In genomic region chr1:16112558-16113555, GRCh38 we compare ENCODE assay signal across 16 cellular contexts. TPM values are rescaled to one million over a fixed set of nuclear protein-coding genes. Genes with fewer than 3 reads are reported as not detected.
A peak's percentile ranks its signal among the peaks of the same experiment; 100 is the strongest.
DNase-seq lines count a peak whose midpoint lies in the region; ATAC-seq, FAIRE-seq and TF ChIP-seq lines count a peak whose summit lies in the region.
"Had no signal": no experiment of that assay in that cellular context is flagged by ENCODE, and none has a peak within 500 bp of the region (broad histone marks: within the 10 kb centered on the region; RNA-seq: fewer than 3 reads in every experiment).

No MANE protein-coding gene starts in this region.

- no peak overlapping the region for H3K4me3 Mint-ChIP-seq in CD4-positive, alpha-beta memory T cell
- H3K4me3 Mint-ChIP-seq: CD4-positive, CD25-positive, alpha-beta regulatory T cell had no signal

- peaks cover 12 to 13% of the 10 kb centered on the region in 2 donors for H3K27me3 Mint-ChIP-seq in CD4-positive, alpha-beta memory T cell

- H3K27ac ChIP-seq in smooth muscle cell (ENCODE audit: low read depth) (peak overlapping the region; percentile 84), gastrocnemius medialis (no peak overlapping the region)
- H3K27ac ChIP-seq in CD4-positive, alpha-beta memory T cell (ENCODE audit: low read depth, low read length), result no peak overlapping the region

- no peaks in the 10 kb centered on the region for H3K79me2 ChIP-seq in smooth muscle cell (ENCODE audit: low read depth)

- peak overlapping the region; percentile 27 for H3K9ac ChIP-seq in adipocyte (ENCODE audit: low read length)
- H3K9ac ChIP-seq in smooth muscle cell (ENCODE audit: low read depth), result no peak overlapping the region

- H3K4me1 ChIP-seq in adipocyte (ENCODE audit: control insufficient read depth, insufficient read depth, low read length) (peaks cover 18% of the 10 kb centered on the region), smooth muscle cell (ENCODE audit: low read depth) (peaks cover 39% of the 10 kb centered on the region), gastrocnemius medialis (no peaks in the 10 kb centered on the region)
- no peaks in the 10 kb centered on the region for H3K4me1 ChIP-seq in CD4-positive, alpha-beta memory T cell (ENCODE audit: insufficient read depth, low read length)

- TF ChIP-seq CTCF in smooth muscle cell (IDR thresholded peaks at IDR 0.05; ENCODE audit: borderline replicate concordance, insufficient read depth, poor library complexity, severe bottlenecking) (no peak), gastrocnemius medialis (IDR thresholded peaks at IDR 0.05 in 4 of 5, conservative IDR thresholded peaks at IDR 0.05 in 1 of 5) (no peak)

- CTCF ChIA-PET in CD4-positive, alpha-beta memory T cell (lab: Charles Lee; ENCODE audit: partially characterized antibody), result interaction anchor here (1.5 kb wide), 1 partner anchor 41 kb away, joined by 6 read pairs; no protein-coding TSS in a partner anchor

- in situ Hi-C loops in gastrocnemius medialis (cut with MboI; ENCODE audit: low sequenced_read_pairs in 4 of 4), result no loop called here

- H3K9me3 ChIP-seq in adipocyte (ENCODE audit: control insufficient read depth, low read length), result peaks cover 11% of the 10 kb centered on the region
- H3K9me3 ChIP-seq in smooth muscle cell (replicated peaks; ENCODE audit: low read depth), result no peaks in the 10 kb centered on the region
- no peaks in the 10 kb centered on the region for H3K9me3 ChIP-seq in gastrocnemius medialis
- H3K9me3 ChIP-seq in CD4-positive, alpha-beta memory T cell (ENCODE audit: control insufficient read depth in 1 of 2, low read length in 2 of 2), result no peaks in the 10 kb centered on the region

- H2AFZ ChIP-seq in smooth muscle cell (ENCODE audit: low read depth), result no peak overlapping the region

- H3K4me1 Mint-ChIP-seq in CD4-positive, alpha-beta memory T cell, result peaks cover 0 to 2% (median 0%) of the 10 kb centered on the region in 4 donors
- H3K4me1 Mint-ChIP-seq: CD4-positive, CD25-positive, alpha-beta regulatory T cell had no signal

- no peaks in the 10 kb centered on the region for H3F3A ChIP-seq in smooth muscle cell (ENCODE audit: low read depth)

- DNase-seq in H7 (peak; percentile 88), adipocyte (ENCODE audit: low read depth) (peak; percentile 39), left lobe of liver (ENCODE audit: low spot score) (no peak), smooth muscle cell (lab: John Stamatoyannopoulos, UW; ENCODE audit: unreplicated experiment) (no peak), medulla oblongata (ENCODE audit: extremely low spot score) (no peak), gastrocnemius medialis (no peak), H54 (ENCODE audit: insufficient read length, low spot score) (no peak)
- DNase-seq in CD4-positive, alpha-beta memory T cell, result no peak
- DNase-seq: activated CD8-positive, alpha-beta memory T cell treated with anti-CD3 and anti-CD28 coated beads for 24 hours; activated naive CD4-positive, alpha-beta T cell; CD4-positive, CD25-positive, alpha-beta regulatory T cell; GF-D8; hippocampal formation; NCI-H1436; NCI-H526 treated with DMSO at 0.1 percent for 48 hours had no signal

- no peak for FAIRE-seq in H54 (lab: Jason Lieb, UNC)
- FAIRE-seq: endothelial cell of umbilical vein had no signal

- H3K9me3 Mint-ChIP-seq in CD4-positive, alpha-beta memory T cell, result peaks cover 0 to 20% (median 11%) of the 10 kb centered on the region in 8 donors

- H3K36me3 ChIP-seq in H7 (replicated peaks; ENCODE audit: control insufficient read depth, insufficient read depth, low read length) (no peaks in the 10 kb centered on the region), adipocyte (ENCODE audit: control insufficient read depth, insufficient read depth, low read length, severe bottlenecking) (no peaks in the 10 kb centered on the region), smooth muscle cell (ENCODE audit: low read depth) (no peaks in the 10 kb centered on the region), gastrocnemius medialis (no peaks in the 10 kb centered on the region)
- H3K36me3 ChIP-seq in CD4-positive, alpha-beta memory T cell (ENCODE audit: insufficient read depth, low read length), result no peaks in the 10 kb centered on the region

- H3K27me3 ChIP-seq in H7 (ENCODE audit: control insufficient read depth, insufficient read depth, low read length) (no peaks in the 10 kb centered on the region; the same call in 1 of the 2 replicates), adipocyte (replicated peaks; ENCODE audit: control insufficient read depth, insufficient read depth, low read length) (no peaks in the 10 kb centered on the region), smooth muscle cell (ENCODE audit: low read depth) (no peaks in the 10 kb centered on the region), gastrocnemius medialis (no peaks in the 10 kb centered on the region)
- H3K27me3 ChIP-seq in CD4-positive, alpha-beta memory T cell (ENCODE audit: insufficient read depth, low read length), result no peaks in the 10 kb centered on the region

- POLR2A ChIA-PET in CD4-positive, alpha-beta memory T cell (lab: Charles Lee; ENCODE audit: partially characterized antibody), result no interaction called here

- H3K4me3 ChIP-seq in H7 (ENCODE audit: insufficient read depth, low read depth, low read length) (no peak overlapping the region), adipocyte (ENCODE audit: low read length) (no peak overlapping the region), smooth muscle cell (no peak overlapping the region), gastrocnemius medialis (no peak overlapping the region)
- H3K4me3 ChIP-seq in CD4-positive, alpha-beta memory T cell (ENCODE audit: low read length in 2 of 2), result no peak overlapping the region

- TF ChIP-seq POLR2A in gastrocnemius medialis (IDR thresholded peaks at IDR 0.05), result no peak
- TF ChIP-seq POLR2A in H54 (IDR thresholded peaks at IDR 0.05; ENCODE audit: low read depth, low read length), result no peak

- peak overlapping the region; percentile 17 for H3K4me2 ChIP-seq in smooth muscle cell

- intact Hi-C loops in gastrocnemius medialis (cut with DNase I; ENCODE audit: low total_unique reads), result no loop called here
- intact Hi-C loops in CD4-positive, alpha-beta memory T cell (cut with micrococcal nuclease), result no loop called here

- 45% methylated on average over 14 of the region's 14 CpGs for WGBS in smooth muscle cell (ENCODE audit: low lambda C conversion rate)

- H3K36me3 Mint-ChIP-seq in CD4-positive, alpha-beta memory T cell, result peaks cover 0 to 3% of the 10 kb centered on the region in 2 donors

- no peaks in the 10 kb centered on the region for H4K20me1 ChIP-seq in smooth muscle cell (ENCODE audit: low read depth)

- no peak overlapping the region for H3K27ac Mint-ChIP-seq in CD4-positive, alpha-beta memory T cell
- H3K27ac Mint-ChIP-seq: CD4-positive, CD25-positive, alpha-beta regulatory T cell had no signal

- ATAC-seq in left lobe of liver (peak; percentile 38), gastrocnemius medialis (no peak)

RNA-seq across cellular contexts. Expression of gene FAM131C, which starts 39.4 kb away (rescaled TPM):
- total RNA-seq in H7 (2014; rRNA removed; shearing (Covaris generic)), result 0.26 and 0.45 TPM in 2 replicates
- not detected for total RNA-seq in left lobe of liver
- total RNA-seq in smooth muscle cell, result 0.76 and 1.5 TPM in 2 replicates
- polyA plus RNA-seq in smooth muscle cell, result 1.4 and 2.4 TPM in 2 replicates
- not detected for total RNA-seq in gastrocnemius medialis
- not detected for total RNA-seq in CD4-positive, alpha-beta memory T cell
- polyA plus RNA-seq in CD4-positive, alpha-beta memory T cell, result under 1 TPM in 1 of 2 donors, not detected in 1; 0.11 TPM
- total RNA-seq: CD4-positive, CD25-positive, alpha-beta regulatory T cell; endothelial cell of umbilical vein had no signal

RNA-seq across cellular contexts. Expression of gene EPHA2, which starts 43.0 kb away (rescaled TPM):
- 43.3 and 63.5 TPM in 2 replicates for total RNA-seq in H7 (2014; rRNA removed; shearing (Covaris generic))
- total RNA-seq in left lobe of liver, result 6.5 TPM
- 34.8 and 41.1 TPM in 2 replicates for total RNA-seq in smooth muscle cell
- polyA plus RNA-seq in smooth muscle cell, result 27.3 and 48.4 TPM in 2 replicates
- total RNA-seq in gastrocnemius medialis, result 1 to 10 TPM; 1.2 to 6.4 (median 2.9) TPM
- total RNA-seq in CD4-positive, alpha-beta memory T cell, result not detected
- not detected for polyA plus RNA-seq in CD4-positive, alpha-beta memory T cell
- total RNA-seq: CD4-positive, CD25-positive, alpha-beta regulatory T cell had no signal
- polyA plus RNA-seq: CD4-positive, CD25-positive, alpha-beta regulatory T cell had no signal

Comparison
In these comparisons a context has a peak if more than half of its experiments do, and no peak if none do; other contexts are left out.
1. DNase-seq: peak in H7 (single experiment) and adipocyte (single experiment); none in left lobe of liver (single experiment), smooth muscle cell (single experiment), medulla oblongata (single experiment), gastrocnemius medialis (0 of 2), CD4-positive, alpha-beta memory T cell (0 of 5) and H54 (single experiment).